ENCODE assay signal across 14 cellular contexts in genomic region chrX:109818921-109819320, GRCh38.
DNase-seq lines count a peak whose midpoint lies in the region; ATAC-seq lines count a peak whose summit lies in the region.
"Had no signal": no experiment of that assay in that cellular context is flagged by ENCODE, and none has a peak within 500 bp of the region (broad histone marks: within the 10 kb centered on the region; RNA-seq: fewer than 3 reads in every experiment).

No MANE protein-coding gene starts in this region.

- intact Hi-C loops in posterior vena cava (cut with DNase I), result no loop called here

- DNase-seq in COLO829 (ENCODE audit: low spot score) (peak; percentile 63), D341Med (ENCODE audit: low spot score) (peak; percentile 54), NCI-H748 treated with DMSO at 0.1 percent for 48 hours (lab: John Stamatoyannopoulos, UW) (peak; percentile 2), left kidney (ENCODE audit: low read depth, low spot score) (peak; percentile 24), DMS114 treated with DMSO at 0.1 percent for 48 hours (lab: John Stamatoyannopoulos, UW; ENCODE audit: unreplicated experiment) (no peak), posterior vena cava (ENCODE audit: low spot score) (no peak)
- DNase-seq in stimulated activated naive CD8-positive, alpha-beta T cell treated with anti-CD3 and anti-CD28 coated beads, Interleukin-15, Interleukin-2, amounts not matched to agents 100 U/mL and 50 U/mL, for 24 hours, result no peak
- DNase-seq: DMS79 treated with DMSO at 0.1 percent for 48 hours, GOT3, KG1, NCI-H187, PC-3, SJCRH30 had no signal

- ATAC-seq in stimulated activated naive CD8-positive, alpha-beta T cell treated with anti-CD3 and anti-CD28 coated beads, Interleukin-15, Interleukin-2, amounts not matched to agents 100 U/mL and 50 U/mL, for 24 hours, result no peak
- ATAC-seq: GM12878, PC-3 had no signal

Comparison
In these comparisons a context has a peak if more than half of its experiments do, and no peak if none do; other contexts are left out.
1. DNase-seq: peak in COLO829 (single experiment), D341Med (single experiment), NCI-H748 treated with DMSO at 0.1 percent for 48 hours (single experiment) and left kidney (single experiment); none in DMS114 treated with DMSO at 0.1 percent for 48 hours (single experiment), stimulated activated naive CD8-positive, alpha-beta T cell treated with anti-CD3 and anti-CD28 coated beads, Interleukin-15, Interleukin-2, amounts not matched to agents 100 U/mL and 50 U/mL, for 24 hours (single experiment) and posterior vena cava (single experiment).